Comparison of ENCODE assay signal across 7 cellular contexts in the genomic region with DNA sequence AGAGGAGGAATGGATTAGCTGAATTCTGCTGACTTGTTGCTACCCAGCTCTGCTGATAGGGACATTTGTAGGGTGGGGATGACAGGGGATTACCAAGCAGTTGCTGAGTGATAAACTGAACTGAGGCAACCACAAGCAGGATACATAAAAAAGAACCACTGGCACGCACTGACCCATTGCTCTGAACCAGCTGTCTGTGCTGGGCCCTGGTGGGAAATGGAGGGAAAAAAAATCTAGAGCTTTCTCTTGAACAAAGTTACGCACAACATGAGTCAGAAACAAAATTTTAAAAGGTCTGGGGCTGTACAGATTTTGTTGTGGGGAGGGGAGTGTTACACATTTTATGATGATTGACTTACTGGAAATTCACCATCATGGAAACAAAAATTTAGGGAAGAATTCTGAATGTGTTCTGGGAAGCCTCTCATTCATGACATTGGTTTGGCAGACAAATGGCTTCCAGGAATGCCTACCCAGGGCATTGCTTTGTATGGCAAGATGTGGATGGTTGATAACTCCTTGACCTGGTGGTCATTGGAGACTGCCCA. TPM values are rescaled to one million over a fixed set of nuclear protein-coding genes. Genes with fewer than 3 reads are reported as not detected.
A peak's percentile ranks its signal among the peaks of the same experiment; 100 is the strongest.
DNase-seq lines count a peak whose midpoint lies in the region; ATAC-seq, FAIRE-seq and TF ChIP-seq lines count a peak whose summit lies in the region.

No MANE protein-coding gene starts in this region.

- no peak overlapping the region for H3K4me2 ChIP-seq in keratinocyte (ENCODE audit: control insufficient read depth, extremely low read depth, insufficient read depth, low read depth, low read length)

- H3K9ac ChIP-seq in keratinocyte (ENCODE audit: control insufficient read depth, extremely low read depth, insufficient read depth, low read length) = no peak overlapping the region

- no peaks in the 10 kb centered on the region for H3K36me3 ChIP-seq in keratinocyte (ENCODE audit: control insufficient read depth in 2 of 2, extremely low read depth in 1 of 2, insufficient read depth in 2 of 2, low read length in 2 of 2)
- H3K36me3 ChIP-seq in brain microvascular endothelial cell (replicated peaks) = no peaks in the 10 kb centered on the region

- H3K27me3 ChIP-seq in keratinocyte (ENCODE audit: control insufficient read depth, extremely low read depth, insufficient read depth, low read length) = no peaks in the 10 kb centered on the region
- no peaks in the 10 kb centered on the region for H3K27me3 ChIP-seq in brain microvascular endothelial cell (replicated peaks)

- ATAC-seq in GM19035 (IDR thresholded peaks at IDR 0.05; ENCODE audit: unreplicated experiment) = peak; percentile 78
- ATAC-seq in HG02884 (IDR thresholded peaks at IDR 0.05; ENCODE audit: unreplicated experiment) = peak; percentile 92
- ATAC-seq in SK-N-SH treated with all-trans-retinoic acid at 6 μM for 48 hours = peak; percentile 58

- FAIRE-seq in keratinocyte (lab: Jason Lieb, UNC) (peak; percentile 83), H54 (lab: Jason Lieb, UNC) (no peak)

- in situ Hi-C loops in brain microvascular endothelial cell (cut with HindIII; ENCODE audit: low pct_ligation_motif_present, low sequenced_read_pairs) = no loop called here

- peaks cover 2% of the 10 kb centered on the region for H4K20me1 ChIP-seq in keratinocyte (ENCODE audit: control insufficient read depth, extremely low read depth, insufficient read depth, low read length)

- H3K27ac ChIP-seq in keratinocyte (ENCODE audit: control insufficient read depth, insufficient read depth, low read length) = no peak overlapping the region
- no peak overlapping the region for H3K27ac ChIP-seq in brain microvascular endothelial cell

- no peaks in the 10 kb centered on the region for H3K9me3 ChIP-seq in keratinocyte (ENCODE audit: control insufficient read depth, low read depth, low read length)

- H3K4me3 ChIP-seq in keratinocyte (ENCODE audit: control insufficient read depth in 2 of 3, extremely low read depth in 1 of 3, insufficient read depth in 2 of 3, low read depth in 1 of 3, low read length in 3 of 3) (no peak overlapping the region), brain microvascular endothelial cell (ENCODE audit: low read depth, low read length) (no peak overlapping the region)

- peaks cover 81% of the 10 kb centered on the region for H3K79me2 ChIP-seq in keratinocyte (ENCODE audit: control insufficient read depth, insufficient read depth, low read length)

- DNase-seq in keratinocyte (ENCODE audit: low read depth, low spot score) (no peak), H54 (ENCODE audit: insufficient read length, low spot score) (no peak), brain microvascular endothelial cell (no peak), cerebellar nuclear complex (lab: John Stamatoyannopoulos, UW) (no peak)

- no peak for TF ChIP-seq POLR2A in H54 (IDR thresholded peaks at IDR 0.05; ENCODE audit: low read depth, low read length)

- no peak overlapping the region for H2AFZ ChIP-seq in keratinocyte (ENCODE audit: control insufficient read depth, low read length)

- peaks cover 29% of the 10 kb centered on the region for H3K4me1 ChIP-seq in keratinocyte (ENCODE audit: control insufficient read depth, extremely low read depth, insufficient read depth, low read length)

- TF ChIP-seq CTCF in keratinocyte (optimal IDR thresholded peaks at IDR 0.05 in 1 of 3, IDR thresholded peaks at IDR 0.05 in 1 of 3, conservative IDR thresholded peaks at IDR 0.05 in 1 of 3; ENCODE audit: extremely low read depth in 1 of 3, insufficient read depth in 2 of 3, low read length in 3 of 3) (no peak), brain microvascular endothelial cell (IDR thresholded peaks at IDR 0.05; ENCODE audit: low read depth, low read length, missing control alignments) (no peak)

- dilution Hi-C loops in keratinocyte (cut with MboI; ENCODE audit: extremely low pct_ligation_motif_present, low sequenced_read_pairs) = no loop called here

- H3K9me1 ChIP-seq in keratinocyte (ENCODE audit: control insufficient read depth, extremely low read depth, insufficient read depth, low read length) = no peaks in the 10 kb centered on the region

TF ChIP-seq in SK-N-SH treated with all-trans-retinoic acid at 6 μM for 48 hours, 23 proteins besides CTCF, POLR2A, EP300 and RAD21:
- TF ChIP-seq RARB (CRISPR knock-in tag; IDR thresholded peaks at IDR 0.05) (no peak), ISL1 (CRISPR knock-in tag; IDR thresholded peaks at IDR 0.05) (peak; percentile 52)
- TF ChIP-seq, protein P1, sequence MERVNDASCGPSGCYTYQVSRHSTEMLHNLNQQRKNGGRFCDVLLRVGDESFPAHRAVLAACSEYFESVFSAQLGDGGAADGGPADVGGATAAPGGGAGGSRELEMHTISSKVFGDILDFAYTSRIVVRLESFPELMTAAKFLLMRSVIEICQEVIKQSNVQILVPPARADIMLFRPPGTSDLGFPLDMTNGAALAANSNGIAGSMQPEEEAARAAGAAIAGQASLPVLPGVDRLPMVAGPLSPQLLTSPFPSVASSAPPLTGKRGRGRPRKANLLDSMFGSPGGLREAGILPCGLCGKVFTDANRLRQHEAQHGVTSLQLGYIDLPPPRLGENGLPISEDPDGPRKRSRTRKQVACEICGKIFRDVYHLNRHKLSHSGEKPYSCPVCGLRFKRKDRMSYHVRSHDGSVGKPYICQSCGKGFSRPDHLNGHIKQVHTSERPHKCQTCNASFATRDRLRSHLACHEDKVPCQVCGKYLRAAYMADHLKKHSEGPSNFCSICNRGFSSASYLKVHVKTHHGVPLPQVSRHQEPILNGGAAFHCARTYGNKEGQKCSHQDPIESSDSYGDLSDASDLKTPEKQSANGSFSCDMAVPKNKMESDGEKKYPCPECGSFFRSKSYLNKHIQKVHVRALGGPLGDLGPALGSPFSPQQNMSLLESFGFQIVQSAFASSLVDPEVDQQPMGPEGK (CRISPR knock-in tag; IDR thresholded peaks at IDR 0.05; ENCODE audit: borderline replicate concordance) = peak; percentile 77; the same call in 1 of the 2 replicates

RNA-seq across cellular contexts. Expression of a gene that starts 37.7 kb away (rescaled TPM):
- polyA plus RNA-seq in keratinocyte = 17.6 to 22.5 TPM (median 20.4 TPM) in 3 replicates
- polyA plus RNA-seq in keratinocyte (2011; ENCODE audit: low read depth) = 19.2 TPM
- polyA plus RNA-seq in keratinocyte (2011; cell fraction: cytosol; rRNA removed) = 14.3 and 17.3 TPM in 2 replicates
- polyA plus RNA-seq in keratinocyte (2011; cell fraction: nucleus; rRNA removed) = 28.1 and 29.4 TPM in 2 replicates
- 17.0 and 39.7 TPM in 2 replicates for polyA plus RNA-seq in keratinocyte (2012; ENCODE audit: low replicate concordance)
- polyA minus RNA-seq in keratinocyte = 95.4 to 137 TPM (median 123 TPM) in 3 replicates
- 45.5 TPM for polyA minus RNA-seq in keratinocyte (2011; cell fraction: cytosol; rRNA and poly(A)+ RNA removed)
- 54.6 and 69.6 TPM in 2 replicates for polyA minus RNA-seq in keratinocyte (2011; cell fraction: nucleus; rRNA and poly(A)+ RNA removed)
